1 cellular context compared by ENCODE assay signal in genomic region chr5:108720416-108720815, GRCh38.
TF ChIP-seq lines count a peak whose summit lies in the region.

No MANE protein-coding gene starts in this region.

TF ChIP-seq in IMR-90, 13 proteins besides CTCF, POLR2A, EP300 and RAD21 (continued from another document):
- TF ChIP-seq USF2 (IDR thresholded peaks at IDR 0.05; ENCODE audit: low read depth, low read length) (no peak), RCOR1 (IDR thresholded peaks at IDR 0.05; ENCODE audit: insufficient replicate concordance, low read length) (no peak)
TF ChIP-seq in IMR-90: peak in this region for 1.
